ENCODE assay signal across 8 cellular contexts in the genomic region with DNA sequence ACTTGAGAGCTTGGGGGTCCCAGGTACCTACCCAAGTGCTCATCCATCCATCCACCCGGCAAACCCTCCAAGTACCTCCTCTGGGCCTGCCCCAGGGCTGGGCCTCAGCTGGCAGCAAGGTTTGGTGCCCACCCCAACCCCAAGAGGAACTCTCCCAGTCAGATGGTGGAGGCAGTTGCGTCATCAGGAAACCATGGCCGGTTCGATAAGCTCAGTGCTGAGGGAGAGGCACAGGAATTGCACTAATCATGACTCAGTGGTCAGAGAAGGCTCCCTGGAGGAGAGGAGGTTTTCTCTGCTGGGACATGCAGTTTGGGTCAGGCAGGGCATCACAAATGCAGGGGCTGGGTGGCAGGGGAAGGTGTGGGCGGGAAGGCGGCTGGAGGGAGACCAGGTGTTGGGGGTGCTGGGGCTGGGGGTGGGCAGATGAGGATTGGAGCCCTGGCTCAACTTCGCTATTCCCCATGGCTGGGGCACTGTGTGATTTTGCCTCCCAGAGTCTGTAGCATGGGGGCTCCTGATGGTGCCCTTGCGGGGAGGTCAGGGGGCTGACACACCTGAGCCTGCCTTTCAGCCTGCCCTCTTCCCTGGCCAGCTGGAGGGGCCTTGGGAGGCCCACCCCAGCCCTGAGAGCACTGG. TPM values are rescaled to one million over a fixed set of nuclear protein-coding genes. Genes with fewer than 3 reads are reported as not detected.
DNase-seq lines count a peak whose midpoint lies in the region; ATAC-seq and TF ChIP-seq lines count a peak whose summit lies in the region.

No MANE protein-coding gene starts in this region.

- intact Hi-C loops in dorsolateral prefrontal cortex (cut with DNase I): no loop called here

- H3K4me1 Mint-ChIP-seq in naive thymus-derived CD8-positive, alpha-beta T cell: peaks cover 41 to 93% (median 87%) of the 10 kb centered on the region in 4 donors

- H3K4me3 ChIP-seq in dorsolateral prefrontal cortex: no peak overlapping the region

- no peaks in the 10 kb centered on the region for H3K9me3 Mint-ChIP-seq in naive thymus-derived CD8-positive, alpha-beta T cell

- no peaks in the 10 kb centered on the region for H3K27me3 ChIP-seq in dorsolateral prefrontal cortex

- H3K27ac ChIP-seq in dorsolateral prefrontal cortex: peak overlapping the region in 55 of 59 donors; percentile 11 to 86 (median 69)

- no peak for TF ChIP-seq CTCF in dorsolateral prefrontal cortex (IDR thresholded peaks at IDR 0.05 in 54 of 56, conservative IDR thresholded peaks at IDR 0.05 in 2 of 56; ENCODE audit: low read depth in 1 of 56, partially characterized antibody in 56 of 56)

- POLR2A ChIA-PET in naive thymus-derived CD8-positive, alpha-beta T cell (lab: Charles Lee): interaction anchor here (1.0 to 3.9 kb wide), 3 partner anchors 9 to 33 kb away, joined by 3 to 22 read pairs (median 4); no protein-coding TSS in a partner anchor

- no peak for ATAC-seq in naive thymus-derived CD8-positive, alpha-beta T cell
- no peak for ATAC-seq in activated CD4-positive, CD25-positive, alpha-beta regulatory T cell treated with anti-CD3 and anti-CD28 coated beads, Interleukin-2, amount 50 U/mL, for 24 hours
- ATAC-seq in HG02981 (IDR thresholded peaks at IDR 0.05; ENCODE audit: unreplicated experiment): no peak

- peaks cover 0 to 13% (median 0%) of the 10 kb centered on the region in 3 donors for H3K36me3 Mint-ChIP-seq in naive thymus-derived CD8-positive, alpha-beta T cell

- H3K27ac Mint-ChIP-seq in naive thymus-derived CD8-positive, alpha-beta T cell: peak overlapping the region; percentile 95 to 100 (median 99)

- H3K27me3 Mint-ChIP-seq in naive thymus-derived CD8-positive, alpha-beta T cell: no peaks in the 10 kb centered on the region

- H3K4me3 Mint-ChIP-seq in naive thymus-derived CD8-positive, alpha-beta T cell: peak overlapping the region in 7 of 10 donors; percentile 45 to 84 (median 71)

- DNase-seq in Daoy (ENCODE audit: low read depth) (peak; percentile 89), OCI-M1 (lab: John Stamatoyannopoulos, UW) (peak; percentile 84), dorsolateral prefrontal cortex (peak in 2 of 10 donors; percentile 49 to 64), NCI-H69 (lab: John Stamatoyannopoulos, UW) (no peak)
- DNase-seq in naive thymus-derived CD8-positive, alpha-beta T cell: peak in 2 of 10 donors; percentile 35 to 65
- DNase-seq in stimulated activated naive CD4-positive, alpha-beta T cell (lab: John Stamatoyannopoulos, UW): no peak

RNA-seq across cellular contexts. Expression of a gene that starts 32.2 kb away (rescaled TPM):
- total RNA-seq in Daoy (2014; rRNA removed; shearing (Covaris generic)): 28.7 and 41.9 TPM in 2 replicates
- total RNA-seq in dorsolateral prefrontal cortex: 10 to 100 TPM in 116 of 120 experiments, 1 to 10 TPM in 4; 8.5 to 28.7 (median 14.8) TPM
- total RNA-seq in naive thymus-derived CD8-positive, alpha-beta T cell: 10 to 100 TPM; 12.5 to 12.8 TPM
- polyA plus RNA-seq in naive thymus-derived CD8-positive, alpha-beta T cell: 1 to 10 TPM; 2.1 to 5.3 (median 3.2) TPM

Comparison
In these comparisons a context has a peak if more than half of its experiments do, and no peak if none do; other contexts are left out.
1. DNase-seq: peak in Daoy (single experiment) and OCI-M1 (single experiment); none in stimulated activated naive CD4-positive, alpha-beta T cell (0 of 6) and NCI-H69 (single experiment).